ENCODE assay signal across 8 cellular contexts in genomic region chr13:46184277-46184699, GRCh38. TPM values are rescaled to one million over a fixed set of nuclear protein-coding genes. Genes with fewer than 3 reads are reported as not detected.
A peak's percentile ranks its signal among the peaks of the same experiment; 100 is the strongest.
DNase-seq lines count a peak whose midpoint lies in the region; ATAC-seq, FAIRE-seq and TF ChIP-seq lines count a peak whose summit lies in the region.

No MANE protein-coding gene starts in this region.

- H3K4me3 Mint-ChIP-seq in chondrocyte (ENCODE audit: unreplicated experiment), result no peak overlapping the region
- no peak overlapping the region for H3K4me3 Mint-ChIP-seq in nephron

- H3K27me3 Mint-ChIP-seq in chondrocyte (ENCODE audit: low read depth) (no peaks in the 10 kb centered on the region), nephron (ENCODE audit: low read depth) (no peaks in the 10 kb centered on the region)

- H3K9me3 ChIP-seq in Karpas-422 (ENCODE audit: low read length), result no peaks in the 10 kb centered on the region

- H4K20me1 ChIP-seq in Karpas-422 (ENCODE audit: insufficient read depth, low read depth, low read length), result peaks cover 10% of the 10 kb centered on the region; the same call in 1 of the 2 replicates

- H3K4me3 ChIP-seq in GM06990 (replicated peaks; ENCODE audit: low read depth, low read length), result peak overlapping the region; percentile 66
- no peak overlapping the region; the same call in 1 of the 2 replicates for H3K4me3 ChIP-seq in Karpas-422 (ENCODE audit: low read length)

- peak overlapping the region; percentile 99; the same call in 1 of the 2 replicates for H3K27ac ChIP-seq in Karpas-422 (ENCODE audit: low read length)

- H3K79me2 ChIP-seq in Karpas-422 (ENCODE audit: low read length), result peaks cover 34% of the 10 kb centered on the region

- DNase-seq in GM06990 (ENCODE audit: extremely low read depth, insufficient read length) (peak; percentile 64), Karpas-422 (peak; percentile 92), chondrocyte (ENCODE audit: low spot score) (no peak), inferior parietal cortex (ENCODE audit: extremely low spot score) (no peak), frontal cortex (ENCODE audit: low spot score in 2 of 2) (no peak)
- peak; percentile 47 to 63 (median 54) for DNase-seq in activated CD4-positive, CD25-positive, alpha-beta regulatory T cell (lab: John Stamatoyannopoulos, UW)

- no peak overlapping the region for H3K27ac Mint-ChIP-seq in chondrocyte (ENCODE audit: unreplicated experiment)
- no peak overlapping the region for H3K27ac Mint-ChIP-seq in nephron

- peak overlapping the region; percentile 80; the same call in 1 of the 2 replicates for H3K9ac ChIP-seq in Karpas-422 (ENCODE audit: low read length)

- H2AFZ ChIP-seq in Karpas-422 (ENCODE audit: low read length), result peak overlapping the region; percentile 89

- H3K9me3 Mint-ChIP-seq in chondrocyte (ENCODE audit: low read depth) (no peaks in the 10 kb centered on the region), nephron (no peaks in the 10 kb centered on the region)

- H3K36me3 ChIP-seq in GM06990 (ENCODE audit: control insufficient read depth, insufficient read depth, low read length), result no peaks in the 10 kb centered on the region
- peaks cover 7% of the 10 kb centered on the region; the same call in 1 of the 2 replicates for H3K36me3 ChIP-seq in Karpas-422 (ENCODE audit: insufficient read depth, low read length)

- no peaks in the 10 kb centered on the region for H3K9me2 ChIP-seq in Karpas-422 (replicated peaks; ENCODE audit: insufficient read depth, low read length)

- no peaks in the 10 kb centered on the region for H3K27me3 ChIP-seq in GM06990 (replicated peaks; ENCODE audit: control insufficient read depth, insufficient read depth, low read length)
- H3K27me3 ChIP-seq in Karpas-422 (ENCODE audit: low read length), result no peaks in the 10 kb centered on the region

- peak; percentile 89 for TF ChIP-seq CTCF in GM06990 (IDR thresholded peaks at IDR 0.05; ENCODE audit: insufficient read depth, low read length, poor library complexity, severe bottlenecking)
- TF ChIP-seq CTCF in chondrocyte (IDR thresholded peaks at IDR 0.05), result peak; percentile 59
- TF ChIP-seq CTCF in nephron (IDR thresholded peaks at IDR 0.05; ENCODE audit: unreplicated experiment in 3 of 3), result peak in 2 of 3 experiments; percentile 10 to 29

- H3K4me1 Mint-ChIP-seq in chondrocyte (ENCODE audit: low read depth), result no peaks in the 10 kb centered on the region
- H3K4me1 Mint-ChIP-seq in nephron, result peaks cover 12% of the 10 kb centered on the region

- peak; percentile 42 for ATAC-seq in GM21737 (IDR thresholded peaks at IDR 0.05; ENCODE audit: unreplicated experiment)

- no peak for FAIRE-seq in frontal cortex (lab: Jason Lieb, UNC)

- H3K4me2 ChIP-seq in Karpas-422 (ENCODE audit: low read depth, low read length, poor library complexity, severe bottlenecking), result peak overlapping the region; percentile 96

- peaks cover 34% of the 10 kb centered on the region for H3K4me1 ChIP-seq in Karpas-422 (ENCODE audit: low read length)

- no peaks in the 10 kb centered on the region for H3K36me3 Mint-ChIP-seq in chondrocyte (ENCODE audit: low read depth)
- H3K36me3 Mint-ChIP-seq in nephron (ENCODE audit: low read depth), result no peaks in the 10 kb centered on the region

RNA-seq across cellular contexts. Expression of gene LCP1, which starts 2.3 kb away (rescaled TPM):
- total RNA-seq in Karpas-422 (2014; rRNA removed; shearing (Covaris generic); ENCODE audit: low replicate concordance), result 352 and 415 TPM in 2 replicates
- total RNA-seq in chondrocyte, result 0.19 to 1.2 TPM (median 1.00 TPM) in 3 replicates
- total RNA-seq in frontal cortex, result 6.1 TPM

RNA-seq across cellular contexts. Expression of gene LRRC63, which starts 27.4 kb away (rescaled TPM):
- not detected in 2 replicates for total RNA-seq in Karpas-422 (2014; rRNA removed; shearing (Covaris generic); ENCODE audit: low replicate concordance)
- total RNA-seq in chondrocyte (0.15 TPM in 1 of 3 replicates, not detected in the others), frontal cortex (2.0 TPM)

Comparison
In these comparisons a context has a peak if more than half of its experiments do, and no peak if none do; other contexts are left out.
1. DNase-seq: peak in GM06990 (single experiment), Karpas-422 (single experiment) and activated CD4-positive, CD25-positive, alpha-beta regulatory T cell (4 of 4); none in chondrocyte (single experiment), inferior parietal cortex (single experiment) and frontal cortex (0 of 2).
2. CTCF ChIP-seq: peak in every context shown above with its lines; median percentile 89 in GM06990; 59 in chondrocyte; 20 in nephron.
3. RNA of gene LCP1, which starts 2.3 kb away (total RNA-seq): 352 to 415 TPM in Karpas-422; 6.1 TPM in frontal cortex (single experiment) and 0.19 to 1.2 TPM in chondrocyte; every median in the first group is over 10 times any median in the second.